Comparison of ENCODE assay signal across 9 cellular contexts in the genomic region with DNA sequence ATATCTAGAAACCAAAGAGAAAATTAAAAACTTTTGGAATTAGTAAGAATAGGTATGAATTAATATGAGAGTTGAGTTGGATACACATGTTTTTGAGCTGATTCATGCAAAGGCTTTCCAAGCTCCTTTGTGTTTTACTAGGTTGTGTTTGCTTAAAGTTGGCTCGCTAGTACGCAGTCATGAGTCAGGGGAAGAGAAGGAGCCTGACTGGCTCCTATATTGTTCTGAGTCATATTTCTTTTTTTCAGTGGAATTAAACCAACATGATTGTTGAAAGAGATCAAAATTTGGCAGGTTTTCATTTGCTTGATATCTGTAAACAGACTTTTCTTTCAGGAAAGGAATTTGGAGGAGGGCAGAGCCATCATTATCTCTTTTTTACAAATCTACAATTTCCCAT.
DNase-seq lines count a peak whose midpoint lies in the region; ATAC-seq and TF ChIP-seq lines count a peak whose summit lies in the region.
"Had no signal": no experiment of that assay in that cellular context is flagged by ENCODE, and none has a peak within 500 bp of the region (broad histone marks: within the 10 kb centered on the region; RNA-seq: fewer than 3 reads in every experiment).

No MANE protein-coding gene starts in this region.

- no peak overlapping the region for H3K4me3 Mint-ChIP-seq in progenitor cell of endocrine pancreas (ENCODE audit: low read depth)

- no peaks in the 10 kb centered on the region for H3K27me3 ChIP-seq in RWPE2 (ENCODE audit: insufficient read depth, poor library complexity, severe bottlenecking)
- H3K27me3 ChIP-seq: dorsolateral prefrontal cortex had no signal

- ATAC-seq in RWPE2 (ENCODE audit: low read depth) (peak; percentile 99), GM21381 (IDR thresholded peaks at IDR 0.05; ENCODE audit: unreplicated experiment) (no peak), HG02798 (IDR thresholded peaks at IDR 0.05; ENCODE audit: poor library complexity, unreplicated experiment) (no peak), HG02678 (IDR thresholded peaks at IDR 0.05; ENCODE audit: unreplicated experiment) (no peak)

- H3K27ac Mint-ChIP-seq in progenitor cell of endocrine pancreas, result peak overlapping the region; percentile 92

- H3K4me3 ChIP-seq in RWPE2 (ENCODE audit: severe bottlenecking), result no peak overlapping the region
- H3K4me3 ChIP-seq in fibroblast of mammary gland (ENCODE audit: control insufficient read depth, low read depth, low read length), result no peak overlapping the region
- H3K4me3 ChIP-seq: dorsolateral prefrontal cortex had no signal

- TF ChIP-seq CTCF in RWPE2 (IDR thresholded peaks at IDR 0.05; ENCODE audit: poor library complexity, severe bottlenecking) (no peak), fibroblast of mammary gland (conservative IDR thresholded peaks at IDR 0.05; ENCODE audit: control insufficient read depth, insufficient read depth, low read depth, low read length) (no peak), progenitor cell of endocrine pancreas (IDR thresholded peaks at IDR 0.05; ENCODE audit: unreplicated experiment) (no peak)

- H3K36me3 ChIP-seq in RWPE2 (ENCODE audit: low read depth), result no peaks in the 10 kb centered on the region

- peaks cover 4% of the 10 kb centered on the region for H3K4me1 Mint-ChIP-seq in progenitor cell of endocrine pancreas (ENCODE audit: low read depth)

- peaks cover 12% of the 10 kb centered on the region for H3K36me3 Mint-ChIP-seq in progenitor cell of endocrine pancreas (ENCODE audit: insufficient read depth)

- peaks cover 36% of the 10 kb centered on the region for H3K4me1 ChIP-seq in RWPE2 (ENCODE audit: insufficient read depth, poor library complexity, severe bottlenecking)

- H3K9me3 ChIP-seq in RWPE2 (ENCODE audit: severe bottlenecking), result no peaks in the 10 kb centered on the region

- no peaks in the 10 kb centered on the region for H3K27me3 Mint-ChIP-seq in progenitor cell of endocrine pancreas

- DNase-seq in EL, result peak; percentile 94
- DNase-seq in RWPE2 (ENCODE audit: low spot score), result peak; percentile 75
- DNase-seq in fibroblast of mammary gland (ENCODE audit: low read depth), result peak; percentile 97
- no peak for DNase-seq in progenitor cell of endocrine pancreas (ENCODE audit: low spot score, unreplicated experiment)
- no peak for DNase-seq in NCI-H526 (lab: John Stamatoyannopoulos, UW)
- DNase-seq: dorsolateral prefrontal cortex had no signal

- peak overlapping the region; percentile 96 for H3K27ac ChIP-seq in RWPE2 (ENCODE audit: poor library complexity, severe bottlenecking)

- H3K9me3 Mint-ChIP-seq in progenitor cell of endocrine pancreas (ENCODE audit: low read depth), result peaks cover 22% of the 10 kb centered on the region

Comparison
In these comparisons a context has a peak if more than half of its experiments do, and no peak if none do; other contexts are left out.
1. DNase-seq: peak in EL (single experiment), RWPE2 (single experiment) and fibroblast of mammary gland (single experiment); none in progenitor cell of endocrine pancreas (single experiment) and NCI-H526 (0 of 2).